ENCODE assay signal across 8 cellular contexts in the genomic region with DNA sequence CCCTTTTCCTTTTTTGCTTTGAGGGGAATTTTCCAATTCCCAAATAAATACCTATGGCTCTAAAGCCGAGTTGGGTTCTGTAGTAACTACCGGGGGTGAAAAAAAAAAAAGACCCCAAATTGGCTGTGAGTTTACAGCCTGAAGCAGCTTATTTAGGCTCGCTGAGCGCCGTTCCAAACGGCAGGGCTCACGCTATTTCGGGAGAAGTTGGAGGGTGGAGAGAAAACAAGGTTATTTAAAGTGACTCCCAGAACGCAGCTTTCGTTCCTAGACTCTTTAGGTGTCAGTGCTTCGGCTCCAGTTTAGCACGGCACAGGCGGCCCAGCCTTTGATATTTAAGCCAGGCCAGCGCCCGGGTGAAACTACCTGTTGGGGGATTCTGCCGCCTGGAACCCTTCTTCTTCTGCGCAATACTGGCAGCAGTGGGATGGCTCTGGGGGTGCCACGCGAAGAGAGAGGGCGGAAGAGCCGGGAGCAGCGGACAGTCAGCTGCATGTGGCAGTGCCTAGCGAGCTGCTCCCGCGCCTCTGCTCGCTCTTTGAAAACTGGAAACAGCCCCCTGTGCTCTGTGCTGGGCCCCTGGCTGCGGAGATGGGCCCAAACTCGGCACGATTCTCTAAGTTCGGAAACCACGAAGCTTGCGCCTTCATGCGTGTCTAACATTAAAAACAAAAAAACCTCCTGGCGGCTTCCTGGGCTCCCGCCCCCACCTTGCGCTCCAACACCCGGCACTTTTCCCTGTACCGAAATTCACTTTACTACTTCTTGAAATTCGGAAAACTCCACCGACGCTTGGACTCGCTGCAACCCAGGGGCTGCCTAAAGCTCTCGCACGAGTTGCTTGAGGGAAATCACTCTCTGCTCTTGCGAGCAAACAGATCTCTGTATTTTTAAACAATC. TPM values are rescaled to one million over a fixed set of nuclear protein-coding genes. Genes with fewer than 3 reads are reported as not detected.
A peak's percentile ranks its signal among the peaks of the same experiment; 100 is the strongest.
DNase-seq lines count a peak whose midpoint lies in the region; ATAC-seq, FAIRE-seq and TF ChIP-seq lines count a peak whose summit lies in the region.

No MANE protein-coding gene starts in this region.

- no peaks in the 10 kb centered on the region for H3K27me3 Mint-ChIP-seq in Calu3 (ENCODE audit: unreplicated experiment)
- peaks cover 25% of the 10 kb centered on the region for H3K27me3 Mint-ChIP-seq in activated naive CD8-positive, alpha-beta T cell treated with anti-CD3 and anti-CD28 coated beads, Interleukin-2, amount 50 U/mL, for 24 hours

- no peak for ATAC-seq in activated naive CD8-positive, alpha-beta T cell treated with anti-CD3 and anti-CD28 coated beads, Interleukin-2, amount 50 U/mL, for 24 hours
- ATAC-seq in heart left ventricle (peak in 3 of 4 donors; percentile 21 to 38 (median 21)), pancreas (peak; percentile 36 to 52 (median 50)), GM19328 (IDR thresholded peaks at IDR 0.05; ENCODE audit: unreplicated experiment) (no peak)

- CTCF ChIA-PET in Calu3 (lab: Charles Lee), result no interaction called here

- TF ChIP-seq CTCF in Calu3 (IDR thresholded peaks at IDR 0.05; ENCODE audit: unreplicated experiment), result no peak
- TF ChIP-seq CTCF in heart left ventricle (IDR thresholded peaks at IDR 0.05), result no peak
- no peak for TF ChIP-seq CTCF in pancreas (IDR thresholded peaks at IDR 0.05)

- peaks cover 11 to 73% (median 42%) of the 10 kb centered on the region in 12 donors for H3K4me1 ChIP-seq in heart left ventricle
- no peaks in the 10 kb centered on the region for H3K4me1 ChIP-seq in pancreas

- no peak for FAIRE-seq in pancreas (lab: Jason Lieb, UNC)

- DNase-seq in Calu3 (no peak), heart left ventricle (peak in 3 of 5 donors; percentile 32 to 49 (median 37)), pancreas (peak in 2 of 6 donors; percentile 21 to 64), epidermal melanocyte (ENCODE audit: insufficient read length, low spot score) (no peak)
- no peak for DNase-seq in activated naive CD8-positive, alpha-beta T cell treated with anti-CD3 and anti-CD28 coated beads, Interleukin-2, amount 50 U/mL, for 24 hours
- no peak for DNase-seq in activated naive CD4-positive, alpha-beta T cell treated with anti-CD3 and anti-CD28 coated beads, Interleukin-2, amount 50 U/mL, for 16 hours
- DNase-seq in effector CD8-positive, alpha-beta T cell (lab: John Stamatoyannopoulos, UW), result no peak

- intact Hi-C loops in Calu3 (cut with micrococcal nuclease; ENCODE audit: unreplicated experiment) (no loop called here), heart left ventricle (cut with DNase I) (loop anchor here in 8 of 10 donors (1.0 to 10.0 kb wide), 12 partner anchors 26 to 774 kb away; a partner anchor contains a TSS), pancreas (cut with DNase I) (no loop called here)

- H3K9me3 ChIP-seq in heart left ventricle (no peaks in the 10 kb centered on the region), pancreas (no peaks in the 10 kb centered on the region)

- H3K27ac Mint-ChIP-seq in Calu3 (ENCODE audit: unreplicated experiment), result no peak overlapping the region
- H3K27ac Mint-ChIP-seq in activated naive CD8-positive, alpha-beta T cell treated with anti-CD3 and anti-CD28 coated beads, Interleukin-2, amount 50 U/mL, for 24 hours, result no peak overlapping the region

- H3K4me3 ChIP-seq in heart left ventricle (peak overlapping the region; percentile 41 to 72 (median 59)), pancreas (peak overlapping the region; percentile 13 to 47 (median 36))

- H3K36me3 Mint-ChIP-seq in Calu3 (ENCODE audit: insufficient read depth, unreplicated experiment), result peaks cover 15% of the 10 kb centered on the region
- H3K36me3 Mint-ChIP-seq in activated naive CD8-positive, alpha-beta T cell treated with anti-CD3 and anti-CD28 coated beads, Interleukin-2, amount 50 U/mL, for 24 hours (ENCODE audit: low read depth), result no peaks in the 10 kb centered on the region

- H3K27ac ChIP-seq in heart left ventricle (peak overlapping the region; percentile 76 to 94 (median 87)), pancreas (peak overlapping the region in 2 of 4 donors; percentile 8 to 39)

- no TSS peak for BruUV-seq in Calu3 (replicated peaks; lab: Mats Ljungman, UMichigan)

- no peaks in the 10 kb centered on the region for H3K9me3 Mint-ChIP-seq in Calu3 (ENCODE audit: low read depth, unreplicated experiment)
- H3K9me3 Mint-ChIP-seq in activated naive CD8-positive, alpha-beta T cell treated with anti-CD3 and anti-CD28 coated beads, Interleukin-2, amount 50 U/mL, for 24 hours, result no peaks in the 10 kb centered on the region

- H3K4me3 Mint-ChIP-seq in Calu3 (ENCODE audit: low read depth, unreplicated experiment), result peak overlapping the region; percentile 80
- H3K4me3 Mint-ChIP-seq in activated naive CD8-positive, alpha-beta T cell treated with anti-CD3 and anti-CD28 coated beads, Interleukin-2, amount 50 U/mL, for 24 hours, result peak overlapping the region; percentile 4

- WGBS in heart left ventricle, 4 donors, result 2 to 4% (median 3%) methylated on average over 43 to 45 of the region's 45 CpGs
- 4 to 6% methylated on average over 43 to 45 of the region's 45 CpGs for WGBS in pancreas, 2 donors

- peaks cover 11% of the 10 kb centered on the region for H3K4me1 Mint-ChIP-seq in Calu3 (ENCODE audit: low read depth, unreplicated experiment)
- peaks cover 9% of the 10 kb centered on the region for H3K4me1 Mint-ChIP-seq in activated naive CD8-positive, alpha-beta T cell treated with anti-CD3 and anti-CD28 coated beads, Interleukin-2, amount 50 U/mL, for 24 hours

- H3K27me3 ChIP-seq in heart left ventricle, result peaks cover 0 to 50% (median 0%) of the 10 kb centered on the region in 9 donors
- H3K27me3 ChIP-seq in pancreas, result peaks cover 0 to 12% (median 0%) of the 10 kb centered on the region in 4 donors

- H3K36me3 ChIP-seq in heart left ventricle (no peaks in the 10 kb centered on the region), pancreas (no peaks in the 10 kb centered on the region)

- TF ChIP-seq POLR2A in heart left ventricle (IDR thresholded peaks at IDR 0.05), result no peak

RNA-seq across cellular contexts. Expression of a gene that starts 34.5 kb away (rescaled TPM):
- total RNA-seq in Calu3 (2022) (75.8 and 76.2 TPM in 2 replicates), heart left ventricle (100 to 1,000 TPM in 5 of 9 donors, 10 to 100 TPM in 4; 80.9 to 148 (median 116) TPM), pancreas (10 to 100 TPM; 40.9 to 65.0 (median 53.0) TPM)
- polyA plus RNA-seq in heart left ventricle (10 to 100 TPM; 24.5 to 36.3 TPM), pancreas (1 to 10 TPM; 8.9 to 10.0 TPM)

Comparison
In these comparisons a context has a peak if more than half of its experiments do, and no peak if none do; other contexts are left out.
1. DNase-seq: peak in heart left ventricle (3 of 5); none in Calu3 (single experiment), activated naive CD8-positive, alpha-beta T cell treated with anti-CD3 and anti-CD28 coated beads, Interleukin-2, amount 50 U/mL, for 24 hours (single experiment), activated naive CD4-positive, alpha-beta T cell treated with anti-CD3 and anti-CD28 coated beads, Interleukin-2, amount 50 U/mL, for 16 hours (single experiment), epidermal melanocyte (single experiment) and effector CD8-positive, alpha-beta T cell (single experiment).
2. ATAC-seq: peak in heart left ventricle (3 of 4) and pancreas (4 of 4); none in activated naive CD8-positive, alpha-beta T cell treated with anti-CD3 and anti-CD28 coated beads, Interleukin-2, amount 50 U/mL, for 24 hours (single experiment) and GM19328 (single experiment).
3. intact Hi-C loops: an anchor here in heart left ventricle (1.0 to 10.0 kb wide); none called in Calu3 and pancreas.